In the genomic region with DNA sequence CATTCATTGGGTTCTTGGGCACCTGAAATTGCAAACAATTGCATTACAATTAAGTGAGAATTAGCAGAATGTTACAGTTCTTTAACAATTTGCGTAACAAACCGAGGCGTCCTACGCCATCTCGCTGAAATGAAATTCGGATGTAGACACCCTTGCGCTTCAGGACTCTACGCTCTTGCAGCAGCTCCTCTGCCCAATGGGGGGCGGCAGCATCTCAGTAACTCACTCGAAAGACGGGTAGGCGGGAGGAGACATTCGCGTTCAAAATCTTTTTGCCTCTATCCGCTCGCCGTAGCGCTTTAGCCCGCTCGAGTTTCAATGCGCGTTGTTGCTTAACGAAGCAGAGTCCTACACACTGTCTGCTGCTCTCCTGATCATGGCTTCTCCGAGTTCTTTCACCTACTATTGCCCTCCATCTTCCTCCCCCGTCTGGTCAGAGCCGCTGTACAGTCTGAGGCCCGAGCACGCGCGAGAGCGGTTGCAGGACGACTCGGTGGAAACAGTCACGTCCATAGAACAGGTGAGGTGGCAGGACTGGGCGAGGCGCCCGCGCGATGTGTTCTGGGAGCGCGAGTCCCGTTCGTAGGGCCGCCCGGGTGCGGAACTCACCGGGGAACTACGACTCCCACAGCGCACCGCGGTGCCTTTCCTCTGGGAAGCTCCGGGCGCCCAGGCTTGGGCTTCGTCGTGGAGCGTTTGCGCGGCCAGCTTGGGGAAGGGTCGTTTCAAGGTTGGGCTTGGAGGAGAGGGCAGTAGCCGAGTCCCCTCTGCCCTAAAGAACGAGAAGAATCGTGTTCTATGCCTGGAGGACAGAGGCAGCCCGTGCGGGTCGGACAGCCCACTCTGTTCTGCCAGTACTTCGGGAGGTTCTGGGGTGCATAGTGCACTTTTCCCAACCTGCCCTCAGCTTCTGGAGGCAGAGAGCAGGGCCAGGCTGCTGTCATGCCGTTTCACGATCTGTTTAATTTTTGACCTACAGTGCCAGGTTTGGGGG, we compare ENCODE assay signal across 8 cellular contexts. TPM values are rescaled to one million over a fixed set of nuclear protein-coding genes. Genes with fewer than 3 reads are reported as not detected.
DNase-seq lines count a peak whose midpoint lies in the region; ATAC-seq, FAIRE-seq and TF ChIP-seq lines count a peak whose summit lies in the region.

A gene with protein sequence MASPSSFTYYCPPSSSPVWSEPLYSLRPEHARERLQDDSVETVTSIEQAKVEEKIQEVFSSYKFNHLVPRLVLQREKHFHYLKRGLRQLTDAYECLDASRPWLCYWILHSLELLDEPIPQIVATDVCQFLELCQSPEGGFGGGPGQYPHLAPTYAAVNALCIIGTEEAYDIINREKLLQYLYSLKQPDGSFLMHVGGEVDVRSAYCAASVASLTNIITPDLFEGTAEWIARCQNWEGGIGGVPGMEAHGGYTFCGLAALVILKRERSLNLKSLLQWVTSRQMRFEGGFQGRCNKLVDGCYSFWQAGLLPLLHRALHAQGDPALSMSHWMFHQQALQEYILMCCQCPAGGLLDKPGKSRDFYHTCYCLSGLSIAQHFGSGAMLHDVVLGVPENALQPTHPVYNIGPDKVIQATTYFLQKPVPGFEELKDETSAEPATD (plus strand): TSS at position 318 of the 994 bp plus-strand sequence. CDS start 59 bp downstream, at position 377.

- peak; percentile 98 for FAIRE-seq in GM12892 (lab: Jason Lieb, UNC)

- TF ChIP-seq CTCF in upper lobe of right lung (IDR thresholded peaks at IDR 0.05) = peak; percentile 71

- peak within 1 kb of the TSS; percentile 81 for H3K27ac ChIP-seq in upper lobe of right lung

- H3K4me3 ChIP-seq in upper lobe of right lung = peak within 1 kb of the TSS; percentile 83

- H3K36me3 ChIP-seq in upper lobe of right lung = no peaks in the 10 kb centered on the region

- intact Hi-C loops in left cardiac atrium (cut with DNase I) = loop anchor here in 1 of 2 donors (10.0 kb wide), 1 partner anchor 162 kb away; no protein-coding TSS in a partner anchor
- intact Hi-C loops in posterior vena cava (cut with DNase I) = loop anchor here in 1 of 2 donors (10.0 kb wide), 1 partner anchor 848 kb away; no protein-coding TSS in a partner anchor
- intact Hi-C loops in upper lobe of right lung (cut with DNase I) = no loop called here

- ATAC-seq in HG02870 (IDR thresholded peaks at IDR 0.05; ENCODE audit: unreplicated experiment) = peak; percentile 88
- ATAC-seq in left cardiac atrium = peak; percentile 98 to 99
- ATAC-seq in upper lobe of right lung = peak; percentile 98

- no peaks in the 10 kb centered on the region for H3K27me3 ChIP-seq in upper lobe of right lung

- DNase-seq in GM12892 (ENCODE audit: insufficient read length) = peak; percentile 87
- DNase-seq in NCI-H146 (lab: John Stamatoyannopoulos, UW) = peak; percentile 87
- DNase-seq in T-helper 1 cell = peak; percentile 83 to 95 (median 88)
- peak; percentile 95 for DNase-seq in amniotic stem cell (lab: John Stamatoyannopoulos, UW)
- peak; percentile 97 for DNase-seq in left cardiac atrium
- DNase-seq in posterior vena cava (ENCODE audit: low spot score) = peak; percentile 98
- peak; percentile 99 for DNase-seq in upper lobe of right lung

- TF ChIP-seq POLR2A in GM12892 (IDR thresholded peaks at IDR 0.05; ENCODE audit: low read depth, low read length) = no peak; the same call in 1 of the 2 replicates

- H3K9me3 ChIP-seq in upper lobe of right lung = no peaks in the 10 kb centered on the region

- H3K4me1 ChIP-seq in upper lobe of right lung = peaks cover 19% of the 10 kb centered on the region

RNA-seq across cellular contexts. Expression of the gene that starts here (rescaled TPM):
- polyA plus RNA-seq in GM12892 (2012; ENCODE audit: missing spikeins) = 11.0 TPM
- total RNA-seq in left cardiac atrium (10 to 100 TPM; 13.1 to 15.9 TPM), posterior vena cava (10 to 100 TPM in 1 of 2 donors, 1 to 10 TPM in 1; 8.0 to 14.8 TPM), upper lobe of right lung (14.2 TPM)

Comparison
In these comparisons a context has a peak if more than half of its experiments do, and no peak if none do; other contexts are left out.
1. Peak in every context shown above with its lines: DNase-seq, ATAC-seq, H3K4me3 ChIP-seq and H3K27ac ChIP-seq.